In the genomic region with DNA sequence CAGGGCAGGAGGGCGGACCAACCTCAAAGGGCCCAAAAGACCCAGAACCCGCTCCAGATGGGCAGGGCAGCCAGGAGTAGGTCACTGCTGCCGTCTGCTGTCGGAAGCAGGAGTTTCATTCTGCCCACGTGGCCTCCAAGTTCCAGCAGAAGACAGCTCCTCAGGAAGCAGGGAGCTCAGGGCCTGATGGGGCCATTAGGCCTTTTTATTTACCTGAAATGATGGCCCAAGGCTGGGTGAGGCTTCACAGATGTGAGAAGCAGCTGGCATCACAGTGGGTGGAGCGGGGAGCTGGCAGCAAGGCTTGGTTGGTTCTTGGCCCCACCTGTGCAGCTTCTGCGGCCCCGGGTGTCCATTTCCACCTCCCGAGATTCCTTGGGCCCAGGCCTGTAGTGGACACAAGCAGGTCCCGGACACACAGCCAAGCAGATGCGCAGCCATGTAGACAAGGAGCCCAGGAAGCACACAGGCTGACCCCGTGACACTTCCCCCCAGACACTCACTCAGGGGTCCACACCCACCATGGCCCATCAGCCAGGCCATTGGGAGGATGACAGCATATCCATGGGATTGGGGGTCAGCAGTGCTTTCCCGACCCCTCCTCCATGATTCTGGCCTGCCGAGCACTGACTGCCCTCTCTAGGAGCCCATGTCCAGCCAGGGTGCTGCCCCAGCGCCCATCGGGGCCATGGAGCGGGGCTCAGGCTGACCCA, we compare ENCODE assay signal across 1 cellular context.
TF ChIP-seq lines count a peak whose summit lies in the region.

No MANE protein-coding gene starts in this region.

TF ChIP-seq in SK-N-SH treated with all-trans-retinoic acid at 6 μM for 48 hours, 23 proteins besides CTCF, POLR2A, EP300 and RAD21 (continued from another document):
- TF ChIP-seq, protein P1, sequence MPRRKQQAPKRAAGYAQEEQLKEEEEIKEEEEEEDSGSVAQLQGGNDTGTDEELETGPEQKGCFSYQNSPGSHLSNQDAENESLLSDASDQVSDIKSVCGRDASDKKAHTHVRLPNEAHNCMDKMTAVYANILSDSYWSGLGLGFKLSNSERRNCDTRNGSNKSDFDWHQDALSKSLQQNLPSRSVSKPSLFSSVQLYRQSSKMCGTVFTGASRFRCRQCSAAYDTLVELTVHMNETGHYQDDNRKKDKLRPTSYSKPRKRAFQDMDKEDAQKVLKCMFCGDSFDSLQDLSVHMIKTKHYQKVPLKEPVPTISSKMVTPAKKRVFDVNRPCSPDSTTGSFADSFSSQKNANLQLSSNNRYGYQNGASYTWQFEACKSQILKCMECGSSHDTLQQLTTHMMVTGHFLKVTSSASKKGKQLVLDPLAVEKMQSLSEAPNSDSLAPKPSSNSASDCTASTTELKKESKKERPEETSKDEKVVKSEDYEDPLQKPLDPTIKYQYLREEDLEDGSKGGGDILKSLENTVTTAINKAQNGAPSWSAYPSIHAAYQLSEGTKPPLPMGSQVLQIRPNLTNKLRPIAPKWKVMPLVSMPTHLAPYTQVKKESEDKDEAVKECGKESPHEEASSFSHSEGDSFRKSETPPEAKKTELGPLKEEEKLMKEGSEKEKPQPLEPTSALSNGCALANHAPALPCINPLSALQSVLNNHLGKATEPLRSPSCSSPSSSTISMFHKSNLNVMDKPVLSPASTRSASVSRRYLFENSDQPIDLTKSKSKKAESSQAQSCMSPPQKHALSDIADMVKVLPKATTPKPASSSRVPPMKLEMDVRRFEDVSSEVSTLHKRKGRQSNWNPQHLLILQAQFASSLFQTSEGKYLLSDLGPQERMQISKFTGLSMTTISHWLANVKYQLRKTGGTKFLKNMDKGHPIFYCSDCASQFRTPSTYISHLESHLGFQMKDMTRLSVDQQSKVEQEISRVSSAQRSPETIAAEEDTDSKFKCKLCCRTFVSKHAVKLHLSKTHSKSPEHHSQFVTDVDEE (CRISPR knock-in tag; IDR thresholded peaks at IDR 0.05) = no peak
- TF ChIP-seq GLIS3 (CRISPR knock-in tag; IDR thresholded peaks at IDR 0.05) (no peak), ZNF8 (CRISPR knock-in tag; IDR thresholded peaks at IDR 0.05) (no peak), ESRRG (CRISPR knock-in tag; IDR thresholded peaks at IDR 0.05) (no peak), CSDC2 (CRISPR knock-in tag; IDR thresholded peaks at IDR 0.05) (no peak), ISL1 (CRISPR knock-in tag; IDR thresholded peaks at IDR 0.05) (no peak), TCF4 (CRISPR knock-in tag; IDR thresholded peaks at IDR 0.05; ENCODE audit: borderline replicate concordance) (no peak), ZNF565 (CRISPR knock-in tag; conservative IDR thresholded peaks at IDR 0.05; ENCODE audit: low read depth) (no peak), ZFP30 (CRISPR knock-in tag; IDR thresholded peaks at IDR 0.05) (no peak), ZC3H10 (CRISPR knock-in tag; IDR thresholded peaks at IDR 0.05) (no peak)
- TF ChIP-seq, protein P2, sequence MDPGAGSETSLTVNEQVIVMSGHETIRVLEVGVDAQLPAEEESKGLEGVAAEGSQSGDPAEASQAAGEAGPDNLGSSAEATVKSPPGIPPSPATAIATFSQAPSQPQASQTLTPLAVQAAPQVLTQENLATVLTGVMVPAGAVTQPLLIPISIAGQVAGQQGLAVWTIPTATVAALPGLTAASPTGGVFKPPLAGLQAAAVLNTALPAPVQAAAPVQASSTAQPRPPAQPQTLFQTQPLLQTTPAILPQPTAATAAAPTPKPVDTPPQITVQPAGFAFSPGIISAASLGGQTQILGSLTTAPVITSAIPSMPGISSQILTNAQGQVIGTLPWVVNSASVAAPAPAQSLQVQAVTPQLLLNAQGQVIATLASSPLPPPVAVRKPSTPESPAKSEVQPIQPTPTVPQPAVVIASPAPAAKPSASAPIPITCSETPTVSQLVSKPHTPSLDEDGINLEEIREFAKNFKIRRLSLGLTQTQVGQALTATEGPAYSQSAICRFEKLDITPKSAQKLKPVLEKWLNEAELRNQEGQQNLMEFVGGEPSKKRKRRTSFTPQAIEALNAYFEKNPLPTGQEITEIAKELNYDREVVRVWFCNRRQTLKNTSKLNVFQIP (CRISPR knock-in tag; IDR thresholded peaks at IDR 0.05; ENCODE audit: borderline replicate concordance, low read depth) = no peak
- TF ChIP-seq, protein P3, sequence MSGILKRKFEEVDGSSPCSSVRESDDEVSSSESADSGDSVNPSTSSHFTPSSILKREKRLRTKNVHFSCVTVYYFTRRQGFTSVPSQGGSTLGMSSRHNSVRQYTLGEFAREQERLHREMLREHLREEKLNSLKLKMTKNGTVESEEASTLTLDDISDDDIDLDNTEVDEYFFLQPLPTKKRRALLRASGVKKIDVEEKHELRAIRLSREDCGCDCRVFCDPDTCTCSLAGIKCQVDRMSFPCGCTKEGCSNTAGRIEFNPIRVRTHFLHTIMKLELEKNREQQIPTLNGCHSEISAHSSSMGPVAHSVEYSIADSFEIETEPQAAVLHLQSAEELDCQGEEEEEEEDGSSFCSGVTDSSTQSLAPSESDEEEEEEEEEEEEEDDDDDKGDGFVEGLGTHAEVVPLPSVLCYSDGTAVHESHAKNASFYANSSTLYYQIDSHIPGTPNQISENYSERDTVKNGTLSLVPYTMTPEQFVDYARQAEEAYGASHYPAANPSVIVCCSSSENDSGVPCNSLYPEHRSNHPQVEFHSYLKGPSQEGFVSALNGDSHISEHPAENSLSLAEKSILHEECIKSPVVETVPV (CRISPR knock-in tag; IDR thresholded peaks at IDR 0.05) = no peak
